8 cellular contexts compared by ENCODE assay signal in genomic region chr10:110279062-110279986, GRCh38. TPM values are rescaled to one million over a fixed set of nuclear protein-coding genes. Genes with fewer than 3 reads are reported as not detected.
DNase-seq lines count a peak whose midpoint lies in the region; ATAC-seq and TF ChIP-seq lines count a peak whose summit lies in the region.

No MANE protein-coding gene starts in this region.

- in situ Hi-C loops in IMR-90 (cut with MboI; ENCODE audit: low sequenced_read_pairs) = no loop called here

- H2AK9ac ChIP-seq in IMR-90 (replicated peaks; ENCODE audit: low read depth, low read length, poor library complexity) = no peak overlapping the region

- CTCF ChIA-PET in IMR-90 (lab: Yijun Ruan, JAX) = interaction anchor here (0.6 to 2.2 kb wide), 17 partner anchors 10 to 395 kb away, joined by 3 to 14 read pairs (median 4); no protein-coding TSS in a partner anchor

- POLR2A ChIA-PET in IMR-90 (lab: Charles Lee; ENCODE audit: unreplicated experiment) = no interaction called here

- 0 out of 4 replicates have a peak overlapping the region, but pooled peaks of 1 of the 2 experiments have one; percentile 22 for H4K8ac ChIP-seq in IMR-90 (ENCODE audit: low read depth in 2 of 2, low read length in 2 of 2)

- WGBS in IMR-90 (ENCODE audit: extremely low coverage in 2 of 2, insufficient read length in 1 of 2), 2 experiments = 6% methylated on average over 2 of the region's 10 CpGs; no CpG with 5 or more reads in 1 of the 2 experiments

- no peak overlapping the region for H3K18ac ChIP-seq in IMR-90 (ENCODE audit: low read depth, low read length)

- H3K27me3 ChIP-seq in IMR-90 (ENCODE audit: control insufficient read depth, insufficient read depth, low read length) (no peaks in the 10 kb centered on the region), ascending aorta (no peaks in the 10 kb centered on the region), right atrium auricular region (no peaks in the 10 kb centered on the region)

- no peak overlapping the region for H3K4ac ChIP-seq in IMR-90 (ENCODE audit: low read depth, low read length)

- no peak overlapping the region for H2BK120ac ChIP-seq in IMR-90 (ENCODE audit: low read depth, low read length)

- intact Hi-C loops in IMR-90 (cut with micrococcal nuclease) = loop anchor here (1.0 to 2.0 kb wide), 4 partner anchors 53 to 395 kb away; no protein-coding TSS in a partner anchor
- intact Hi-C loops in ascending aorta (cut with DNase I) = loop anchor here (1.0 to 5.0 kb wide), 4 partner anchors 53 to 397 kb away; no protein-coding TSS in a partner anchor

- H2BK15ac ChIP-seq in IMR-90 (ENCODE audit: low read depth, low read length) = no peak overlapping the region

- no peak overlapping the region for H3K9ac ChIP-seq in IMR-90 (ENCODE audit: low read depth, low read length)

- dilution Hi-C loops in IMR-90 (cut with HindIII; ENCODE audit: low sequenced_read_pairs, unreplicated experiment) = loop anchor here (25.0 kb wide), 1 partner anchor 142 kb away; no protein-coding TSS in a partner anchor

- no TSS peak for BruUV-seq in IMR-90 (replicated peaks; lab: Mats Ljungman, UMichigan)

- H3K23ac ChIP-seq in IMR-90 (ENCODE audit: low read depth, low read length) = no peak overlapping the region

- TF ChIP-seq CTCF in IMR-90 (conservative IDR thresholded peaks at IDR 0.05; ENCODE audit: low read depth, low read length) (peak; percentile 84), ascending aorta (IDR thresholded peaks at IDR 0.05) (peak; percentile 66 to 78 (median 76)), right atrium auricular region (IDR thresholded peaks at IDR 0.05) (peak; percentile 52 to 87)

- H2BK5ac ChIP-seq in IMR-90 (ENCODE audit: low read depth, low read length, poor library complexity, severe bottlenecking) = no peak overlapping the region

- H3K9me1 ChIP-seq in IMR-90 (ENCODE audit: insufficient read depth, low read length) = no peaks in the 10 kb centered on the region

- H4K20me1 ChIP-seq in IMR-90 (ENCODE audit: insufficient read depth, low read length) = no peaks in the 10 kb centered on the region

- H3K4me1 ChIP-seq in IMR-90 (ENCODE audit: control insufficient read depth, insufficient read depth, low read length) = peaks cover 1% of the 10 kb centered on the region; the same call in 1 of the 2 replicates
- peaks cover 0 to 47% of the 10 kb centered on the region in 2 donors for H3K4me1 ChIP-seq in ascending aorta
- H3K4me1 ChIP-seq in right atrium auricular region = peaks cover 0 to 38% of the 10 kb centered on the region in 2 donors

- DNase-seq in NCI-H2081 (lab: John Stamatoyannopoulos, UW) = peak; percentile 31 to 36
- DNase-seq in NCI-H2081 treated with DMSO at 0.1 percent for 48 hours (lab: John Stamatoyannopoulos, UW) = no peak
- DNase-seq in IMR-90 = peak; percentile 71
- peak; percentile 58 for DNase-seq in RPMI7951 (ENCODE audit: low read depth)
- DNase-seq in ascending aorta (ENCODE audit: low spot score in 2 of 2) = peak in 1 of 2 donors; percentile 81
- peak; percentile 75 for DNase-seq in right atrium auricular region (ENCODE audit: low spot score)
- peak; percentile 87 for DNase-seq in putamen (ENCODE audit: low spot score)
- no peak for DNase-seq in cortex of kidney (lab: John Stamatoyannopoulos, UW)

- H4K5ac ChIP-seq in IMR-90 (ENCODE audit: low read depth, low read length) = no peak overlapping the region

- TF ChIP-seq RAD21 in IMR-90 (IDR thresholded peaks at IDR 0.05; ENCODE audit: low read length) = peak; percentile 92

- H3K56ac ChIP-seq in IMR-90 (ENCODE audit: extremely low read depth, insufficient read depth, low read length) = no peak overlapping the region; the same call in 1 of the 2 replicates

- H3K4me3 ChIP-seq in IMR-90 (ENCODE audit: insufficient read depth, low read depth, low read length) (no peak overlapping the region), ascending aorta (peak overlapping the region; percentile 14 to 33), right atrium auricular region (no peak overlapping the region)

- H2BK20ac ChIP-seq in IMR-90 (ENCODE audit: low read depth, low read length) = no peak overlapping the region

- H3K36me3 ChIP-seq in IMR-90 (ENCODE audit: control insufficient read depth, insufficient read depth, low read length) = peaks cover 2% of the 10 kb centered on the region; the same call in 1 of the 2 replicates
- peaks cover 3 to 7% of the 10 kb centered on the region in 2 donors for H3K36me3 ChIP-seq in ascending aorta
- peaks cover 8% of the 10 kb centered on the region for H3K36me3 ChIP-seq in right atrium auricular region

- no peak overlapping the region for H4K91ac ChIP-seq in IMR-90 (ENCODE audit: insufficient read depth, low read depth, low read length)

- H3K79me1 ChIP-seq in IMR-90 (ENCODE audit: low read depth in 1 of 2, low read length in 2 of 2) = no peaks in the 10 kb centered on the region

- no peak for TF ChIP-seq POLR2A in IMR-90 (IDR thresholded peaks at IDR 0.05; ENCODE audit: low read depth, low read length)

- H3K9me3 ChIP-seq in IMR-90 (ENCODE audit: control insufficient read depth, insufficient read depth, low read length) = no peaks in the 10 kb centered on the region
- H3K9me3 ChIP-seq in ascending aorta = no peaks in the 10 kb centered on the region
- H3K9me3 ChIP-seq in right atrium auricular region = no peaks in the 10 kb centered on the region

- peak overlapping the region; percentile 86 for H3K4me2 ChIP-seq in IMR-90 (ENCODE audit: low read depth, low read length)

- peak; percentile 94 for ATAC-seq in IMR-90 (ENCODE audit: low read depth)

- H3K27ac ChIP-seq in IMR-90 (ENCODE audit: insufficient read depth, low read length) (no peak overlapping the region), ascending aorta (peak overlapping the region; percentile 30 to 42), right atrium auricular region (peak overlapping the region; percentile 5 to 27)

- no peak overlapping the region for H2AK5ac ChIP-seq in IMR-90 (ENCODE audit: low read depth, low read length)

- H2AFZ ChIP-seq in IMR-90 (replicated peaks; ENCODE audit: low read length, poor library complexity) = peak overlapping the region; percentile 75

- no peak overlapping the region for H3K14ac ChIP-seq in IMR-90 (replicated peaks; ENCODE audit: low read depth, low read length)

TF ChIP-seq in IMR-90, 13 proteins besides CTCF, POLR2A, EP300 and RAD21:
- no peak for TF ChIP-seq MAZ (IDR thresholded peaks at IDR 0.05; ENCODE audit: borderline replicate concordance, low read depth, low read length)
- TF ChIP-seq SMC3 (IDR thresholded peaks at IDR 0.05; ENCODE audit: low read depth, low read length) = peak; percentile 98
- no peak for TF ChIP-seq BHLHE40 (IDR thresholded peaks at IDR 0.05; ENCODE audit: low read depth, low read length)

RNA-seq across cellular contexts. Expression of gene SMNDC1, which starts 25.4 kb away (rescaled TPM):
- 3.9 and 8.6 TPM in 2 replicates for total RNA-seq in IMR-90 (2012; rRNA removed)
- 12.2 and 15.1 TPM in 2 replicates for polyA plus RNA-seq in IMR-90 (2012; rRNA removed)
- 3.6 and 4.1 TPM in 2 replicates for polyA plus RNA-seq in IMR-90 (2012; cell fraction: cytosol; rRNA removed)
- polyA plus RNA-seq in IMR-90 (2012; cell fraction: nucleus; rRNA removed; ENCODE audit: low replicate concordance) = 3.3 and 15.7 TPM in 2 replicates
- 6.3 and 7.6 TPM in 2 replicates for total RNA-seq in RPMI7951 (2014; rRNA removed; shearing (Covaris generic))
- 6.9 TPM for total RNA-seq in ascending aorta
- 1 to 10 TPM; 5.0 to 5.9 TPM for total RNA-seq in right atrium auricular region

Comparison
In these comparisons a context has a peak if more than half of its experiments do, and no peak if none do; other contexts are left out.
1. DNase-seq: peak in NCI-H2081 (2 of 2), IMR-90 (single experiment), RPMI7951 (single experiment), right atrium auricular region (single experiment) and putamen (single experiment); none in NCI-H2081 treated with DMSO at 0.1 percent for 48 hours (single experiment) and cortex of kidney (single experiment).
2. H3K4me3 ChIP-seq: peak in ascending aorta (2 of 2); none in IMR-90 (single experiment) and right atrium auricular region (0 of 2).
3. Peak in every context shown above with its lines, with median percentiles within 50 percentile points of each other: CTCF ChIP-seq.